Comparison of ENCODE assay signal across 16 cellular contexts in genomic region chrX:18701621-18702361, GRCh38. TPM values are rescaled to one million over a fixed set of nuclear protein-coding genes. Genes with fewer than 3 reads are reported as not detected.
DNase-seq lines count a peak whose midpoint lies in the region; ATAC-seq and TF ChIP-seq lines count a peak whose summit lies in the region.
"Had no signal": no experiment of that assay in that cellular context is flagged by ENCODE, and none has a peak within 500 bp of the region (broad histone marks: within the 10 kb centered on the region; RNA-seq: fewer than 3 reads in every experiment).

No MANE protein-coding gene starts in this region.

- H3K4me3 Mint-ChIP-seq in WTC11, result no peak overlapping the region
- H3K4me3 Mint-ChIP-seq: activated naive CD8-positive, alpha-beta T cell treated with anti-CD3 and anti-CD28 coated beads for 36 hours; IgD-negative memory B cell had no signal

- no peaks in the 10 kb centered on the region for H3K9me3 ChIP-seq in right lobe of liver
- H3K9me3 ChIP-seq: neutrophil, uterus had no signal

- TF ChIP-seq CTCF in 22Rv1 (IDR thresholded peaks at IDR 0.05), result no peak
- TF ChIP-seq CTCF in LNCaP clone FGC (IDR thresholded peaks at IDR 0.05; ENCODE audit: control insufficient read depth, extremely low read depth, insufficient read depth), result no peak
- TF ChIP-seq CTCF in cardiac fibroblast (IDR thresholded peaks at IDR 0.05; ENCODE audit: low read depth, low read length), result no peak
- no peak for TF ChIP-seq CTCF in right lobe of liver (IDR thresholded peaks at IDR 0.05)
- TF ChIP-seq CTCF in WTC11 (IDR thresholded peaks at IDR 0.05), result no peak

- no peaks in the 10 kb centered on the region for H3K4me1 ChIP-seq in right lobe of liver
- H3K4me1 ChIP-seq: uterus had no signal

- ATAC-seq in right lobe of liver (peak; percentile 67 to 84 (median 74)), WTC11 (no peak), HG02970 (IDR thresholded peaks at IDR 0.05; ENCODE audit: low FRiP score, unreplicated experiment) (no peak)

- H3K27me3 ChIP-seq in right lobe of liver, result peaks cover 0 to 5% of the 10 kb centered on the region in 2 donors
- H3K27me3 ChIP-seq: neutrophil, uterus had no signal

- TF ChIP-seq POLR2A in right lobe of liver (IDR thresholded peaks at IDR 0.05), result no peak

- H3K4me3 ChIP-seq in LNCaP clone FGC (ENCODE audit: low read depth, low read length), result no peak overlapping the region
- no peak overlapping the region for H3K4me3 ChIP-seq in cardiac fibroblast (replicated peaks in 1 of 2; ENCODE audit: low read depth in 2 of 2, low read length in 2 of 2)
- no peak overlapping the region for H3K4me3 ChIP-seq in right lobe of liver
- H3K4me3 ChIP-seq: dorsolateral prefrontal cortex, uterus had no signal

- peak; percentile 54 for DNase-seq in LNCaP clone FGC (ENCODE audit: low read depth)
- DNase-seq in cardiac fibroblast (ENCODE audit: low read depth in 2 of 2), result peak; percentile 13 to 33
- peak; percentile 75 to 79 (median 77) for DNase-seq in right lobe of liver
- no peak for DNase-seq in NCI-H1436 (lab: John Stamatoyannopoulos, UW)
- DNase-seq in WTC11 (ENCODE audit: low spot score), result no peak
- no peak for DNase-seq in activated T-cell treated with anti-CD3 and anti-CD28 coated beads for 4 hours
- DNase-seq: activated CD8-positive, alpha-beta memory T cell treated with anti-CD3 and anti-CD28 coated beads for 24 hours; activated naive CD8-positive, alpha-beta T cell treated with anti-CD3 and anti-CD28 coated beads for 36 hours; dorsolateral prefrontal cortex; NCI-H187 treated with DMSO at 0.1 percent for 48 hours had no signal

- H3K4me1 Mint-ChIP-seq in WTC11, result peaks cover 16% of the 10 kb centered on the region
- H3K4me1 Mint-ChIP-seq: activated naive CD8-positive, alpha-beta T cell treated with anti-CD3 and anti-CD28 coated beads for 36 hours; IgD-negative memory B cell had no signal

- no peaks in the 10 kb centered on the region for H3K36me3 ChIP-seq in right lobe of liver
- H3K36me3 ChIP-seq: neutrophil, uterus had no signal

- no peaks in the 10 kb centered on the region for H3K9me3 Mint-ChIP-seq in WTC11
- H3K9me3 Mint-ChIP-seq: activated naive CD8-positive, alpha-beta T cell treated with anti-CD3 and anti-CD28 coated beads for 36 hours had no signal

- H3K27me3 Mint-ChIP-seq in WTC11 (ENCODE audit: low read depth), result no peaks in the 10 kb centered on the region; the same call in 1 of the 2 replicates
- H3K27me3 Mint-ChIP-seq: activated naive CD8-positive, alpha-beta T cell treated with anti-CD3 and anti-CD28 coated beads for 36 hours had no signal

- intact Hi-C loops in right lobe of liver (cut with DNase I), result no loop called here

- H3K36me3 Mint-ChIP-seq in WTC11, result no peaks in the 10 kb centered on the region
- H3K36me3 Mint-ChIP-seq: activated naive CD8-positive, alpha-beta T cell treated with anti-CD3 and anti-CD28 coated beads for 36 hours; IgD-negative memory B cell had no signal

- POLR2A ChIA-PET in WTC11 (lab: Charles Lee), result no interaction called here

- H3K27ac ChIP-seq in 22Rv1 (peak overlapping the region; percentile 25; the same call in 1 of the 2 replicates), right lobe of liver (no peak overlapping the region)
- H3K27ac ChIP-seq: dorsolateral prefrontal cortex, neutrophil had no signal

- H3K27ac Mint-ChIP-seq in WTC11, result no peak overlapping the region
- H3K27ac Mint-ChIP-seq: activated naive CD8-positive, alpha-beta T cell treated with anti-CD3 and anti-CD28 coated beads for 36 hours; IgD-negative memory B cell had no signal

- CTCF ChIA-PET in WTC11 (lab: Charles Lee), result no interaction called here

- WGBS in right lobe of liver (ENCODE audit: insufficient coverage, low coverage, low lambda C conversion rate, missing lambda C conversion rate), result 33% methylated on average over 3 of the region's 5 CpGs

TF ChIP-seq in WTC11, 78 proteins besides CTCF, POLR2A, EP300 and RAD21:
- TF ChIP-seq IRF2 (CRISPR knock-in tag; IDR thresholded peaks at IDR 0.05; ENCODE audit: borderline replicate concordance, low read depth) (no peak), ERG (CRISPR knock-in tag; IDR thresholded peaks at IDR 0.05) (no peak), STAT6 (CRISPR knock-in tag; conservative IDR thresholded peaks at IDR 0.05; ENCODE audit: low read depth) (no peak), CREB1 (CRISPR knock-in tag; IDR thresholded peaks at IDR 0.05) (no peak), MLX (CRISPR knock-in tag; IDR thresholded peaks at IDR 0.05) (no peak), PRRX2 (CRISPR knock-in tag; IDR thresholded peaks at IDR 0.05) (no peak), CBFB (CRISPR knock-in tag; IDR thresholded peaks at IDR 0.05; ENCODE audit: low read depth) (no peak), IRF1 (CRISPR knock-in tag; IDR thresholded peaks at IDR 0.05) (no peak)

RNA-seq across cellular contexts. Expression of gene PPEF1, which starts 5.7 kb away (rescaled TPM):
- total RNA-seq in right lobe of liver (not detected), WTC11 (2021) (0.31 to 1.2 TPM (median 0.94 TPM) in 3 replicates)
- total RNA-seq: activated naive CD8-positive, alpha-beta T cell treated with anti-CD3 and anti-CD28 coated beads for 36 hours; T-helper 2 cell treated with Interferon-gamma antibody and Interleukin-4, amounts not matched to agents 100 ng/mL and 5 ng/mL, for 36 hours had no signal

RNA-seq across cellular contexts. Expression of gene RS1, which starts 29.9 kb away (rescaled TPM):
- total RNA-seq in right lobe of liver, result not detected
- 0.07 TPM in 1 of 3 replicates, not detected in the others for total RNA-seq in WTC11 (2021)
- total RNA-seq: activated naive CD8-positive, alpha-beta T cell treated with anti-CD3 and anti-CD28 coated beads for 36 hours; T-helper 2 cell treated with Interferon-gamma antibody and Interleukin-4, amounts not matched to agents 100 ng/mL and 5 ng/mL, for 36 hours; uterus had no signal

Comparison
In these comparisons a context has a peak if more than half of its experiments do, and no peak if none do; other contexts are left out.
1. DNase-seq: peak in LNCaP clone FGC (single experiment), cardiac fibroblast (2 of 2) and right lobe of liver (3 of 3); none in NCI-H1436 (single experiment), WTC11 (single experiment) and activated T-cell treated with anti-CD3 and anti-CD28 coated beads for 4 hours (single experiment).
2. ATAC-seq: peak in right lobe of liver (4 of 4); none in WTC11 (single experiment) and HG02970 (single experiment).